In the genomic region with DNA sequence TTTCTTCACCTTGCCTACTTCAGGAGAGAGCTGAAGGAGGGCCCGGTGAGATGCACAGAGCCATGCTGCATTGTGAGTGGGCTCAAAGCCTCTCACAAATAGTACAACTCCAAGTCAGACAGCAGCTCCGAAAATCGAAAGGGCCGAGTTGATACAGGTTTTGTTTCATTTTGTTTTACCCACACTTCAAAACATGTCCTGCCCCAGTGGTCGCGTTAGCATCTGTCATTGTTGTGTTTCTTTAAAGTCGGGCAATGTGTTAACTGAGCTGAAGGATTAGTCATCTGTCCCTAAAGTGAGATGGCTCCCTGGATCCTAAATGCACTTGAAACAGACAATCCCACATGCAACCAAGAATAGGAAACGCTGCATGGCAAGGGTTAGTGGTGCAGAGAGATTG, we compare ENCODE assay signal across 11 cellular contexts.
A peak's percentile ranks its signal among the peaks of the same experiment; 100 is the strongest.
DNase-seq lines count a peak whose midpoint lies in the region; ATAC-seq, FAIRE-seq and TF ChIP-seq lines count a peak whose summit lies in the region.
"Had no signal": no experiment of that assay in that cellular context is flagged by ENCODE, and none has a peak within 500 bp of the region (broad histone marks: within the 10 kb centered on the region; RNA-seq: fewer than 3 reads in every experiment).

No MANE protein-coding gene starts in this region.

- no peaks in the 10 kb centered on the region for H3K9me3 ChIP-seq in kidney (ENCODE audit: control insufficient read depth in 1 of 2, low read length in 2 of 2)

- peak; percentile 33 for DNase-seq in stimulated activated CD4-positive, alpha-beta T cell treated with anti-CD3 and anti-CD28 coated beads, Interleukin-1b, Interleukin-23, amount 100 ng/mL, for 48 hours
- no peak for DNase-seq in stimulated activated CD4-positive, alpha-beta T cell treated with anti-CD3 and anti-CD28 coated beads, Interleukin-12 subunit alpha, Interleukin-12 subunit beta, amount 100 ng/mL, for 4 hours
- no peak for DNase-seq in activated T-helper 2 cell treated with anti-CD3 and anti-CD28 coated beads, Interferon-gamma antibody, Interleukin-2, Interleukin-4, amounts not matched to agents 10 μg/mL and 5 μg/mL and 100 μg/mL, durations not matched to agents 14 hours and 24 hours and 36 hours (ENCODE audit: low spot score)
- no peak for DNase-seq in kidney
- DNase-seq in left colon, result no peak
- DNase-seq in SW480 (ENCODE audit: low spot score), result no peak
- no peak for DNase-seq in mucosa of gallbladder (ENCODE audit: low spot score)
- DNase-seq: activated effector memory CD4-positive, alpha-beta T cell treated with Interleukin-2 at 50 U/mL for 16 hours; NCI-H1930 had no signal

- H3K4me3 ChIP-seq in kidney (ENCODE audit: low read length in 2 of 2), result no peak overlapping the region

- no peaks in the 10 kb centered on the region for H3K4me1 ChIP-seq in kidney (ENCODE audit: control insufficient read depth in 1 of 2, insufficient read depth in 1 of 2, low read depth in 1 of 2, low read length in 2 of 2)

- FAIRE-seq in kidney (lab: Jason Lieb, UNC), result no peak

- H3K27me3 Mint-ChIP-seq in activated T-helper 2 cell treated with anti-CD3 and anti-CD28 coated beads, Interferon-gamma antibody, Interleukin-2, Interleukin-4, amounts not matched to agents 10 μg/mL and 5 μg/mL and 100 μg/mL, durations not matched to agents 14 hours and 24 hours and 36 hours (ENCODE audit: low read depth), result peaks cover 3% of the 10 kb centered on the region

- no peak overlapping the region for H3K27ac Mint-ChIP-seq in activated T-helper 2 cell treated with anti-CD3 and anti-CD28 coated beads, Interferon-gamma antibody, Interleukin-2, Interleukin-4, amounts not matched to agents 10 μg/mL and 5 μg/mL and 100 μg/mL, durations not matched to agents 14 hours and 24 hours and 36 hours

- H3K4me3 Mint-ChIP-seq in activated T-helper 2 cell treated with anti-CD3 and anti-CD28 coated beads, Interferon-gamma antibody, Interleukin-2, Interleukin-4, amounts not matched to agents 10 μg/mL and 5 μg/mL and 100 μg/mL, durations not matched to agents 14 hours and 24 hours and 36 hours (ENCODE audit: low read depth), result peak overlapping the region; percentile 23

- peaks cover 10% of the 10 kb centered on the region for H3K4me1 Mint-ChIP-seq in activated T-helper 2 cell treated with anti-CD3 and anti-CD28 coated beads, Interferon-gamma antibody, Interleukin-2, Interleukin-4, amounts not matched to agents 10 μg/mL and 5 μg/mL and 100 μg/mL, durations not matched to agents 14 hours and 24 hours and 36 hours (ENCODE audit: low read depth)

- no peak for TF ChIP-seq CTCF in kidney (IDR thresholded peaks at IDR 0.05; ENCODE audit: borderline replicate concordance, extremely low read depth, insufficient read depth)

- intact Hi-C loops in activated T-helper 2 cell treated with anti-CD3 and anti-CD28 coated beads, Interferon-gamma antibody, Interleukin-2, Interleukin-4, amounts not matched to agents 10 μg/mL and 5 μg/mL and 100 μg/mL, durations not matched to agents 14 hours and 24 hours and 36 hours (cut with micrococcal nuclease), result no loop called here
- intact Hi-C loops in kidney (cut with DNase I) (no loop called here), left colon (cut with DNase I, micrococcal nuclease) (no loop called here)

- H3K27ac ChIP-seq in kidney (ENCODE audit: low read depth in 2 of 2, low read length in 2 of 2), result no peak overlapping the region
- H3K27ac ChIP-seq: C4-2B had no signal

- peaks cover 7% of the 10 kb centered on the region for H3K36me3 Mint-ChIP-seq in activated T-helper 2 cell treated with anti-CD3 and anti-CD28 coated beads, Interferon-gamma antibody, Interleukin-2, Interleukin-4, amounts not matched to agents 10 μg/mL and 5 μg/mL and 100 μg/mL, durations not matched to agents 14 hours and 24 hours and 36 hours (ENCODE audit: low read depth)

- H3K36me3 ChIP-seq in kidney (ENCODE audit: control insufficient read depth in 1 of 2, insufficient read depth in 2 of 2, low read length in 2 of 2), result no peaks in the 10 kb centered on the region

- ATAC-seq in HG03342 (IDR thresholded peaks at IDR 0.05; ENCODE audit: unreplicated experiment) (peak; percentile 63), left colon (no peak)

- peaks cover 14% of the 10 kb centered on the region for H3K9me3 Mint-ChIP-seq in activated T-helper 2 cell treated with anti-CD3 and anti-CD28 coated beads, Interferon-gamma antibody, Interleukin-2, Interleukin-4, amounts not matched to agents 10 μg/mL and 5 μg/mL and 100 μg/mL, durations not matched to agents 14 hours and 24 hours and 36 hours

- no peak overlapping the region for H3K9ac ChIP-seq in kidney (ENCODE audit: low read length in 2 of 2)
